In genomic region chr1:228989176-228989575, GRCh38 we compare ENCODE assay signal across 15 cellular contexts.
DNase-seq lines count a peak whose midpoint lies in the region; ATAC-seq and TF ChIP-seq lines count a peak whose summit lies in the region.
"Had no signal": no experiment of that assay in that cellular context is flagged by ENCODE, and none has a peak within 500 bp of the region (broad histone marks: within the 10 kb centered on the region; RNA-seq: fewer than 3 reads in every experiment).

No MANE protein-coding gene starts in this region.

- H2AK5ac ChIP-seq in neuronal stem cell (ENCODE audit: low read depth, low read length) = no peak overlapping the region

- intact Hi-C loops in body of pancreas (cut with DNase I) = no loop called here

- no peak for ATAC-seq in GM21619 (IDR thresholded peaks at IDR 0.05; ENCODE audit: unreplicated experiment)
- ATAC-seq in GM19463 (IDR thresholded peaks at IDR 0.05; ENCODE audit: unreplicated experiment) = no peak
- ATAC-seq in body of pancreas = no peak

- no peak overlapping the region for H2BK15ac ChIP-seq in neuronal stem cell (ENCODE audit: low read length)

- H3K36me3 ChIP-seq in neuronal stem cell (replicated peaks in 1 of 2; ENCODE audit: control insufficient read depth in 2 of 2, insufficient read depth in 2 of 2, low read length in 2 of 2) (no peaks in the 10 kb centered on the region), body of pancreas (replicated peaks in 1 of 2; ENCODE audit: insufficient read depth in 1 of 2, low read depth in 2 of 2) (no peaks in the 10 kb centered on the region)

- TF ChIP-seq CTCF in type B pancreatic cell (conservative IDR thresholded peaks at IDR 0.05) (no peak), body of pancreas (IDR thresholded peaks at IDR 0.05) (no peak)

- no peak overlapping the region for H3K23ac ChIP-seq in neuronal stem cell (ENCODE audit: low read depth, low read length, poor library complexity)

- no peaks in the 10 kb centered on the region for H3K9me3 Mint-ChIP-seq in type B pancreatic cell

- H2BK12ac ChIP-seq in neuronal stem cell (ENCODE audit: low read length) = no peak overlapping the region

- no peak overlapping the region for H2BK5ac ChIP-seq in neuronal stem cell (ENCODE audit: low read length)

- no CpG with 5 or more reads among the region's 9 CpGs for WGBS in neuronal stem cell (ENCODE audit: extremely low coverage in 2 of 2, insufficient read length in 2 of 2, insufficient replicate concordance in 1 of 2), 2 donors
- WGBS in body of pancreas, 2 donors = 87 to 93% methylated on average over 9 of the region's 9 CpGs

- DNase-seq in NCI-H1694 treated with DMSO at 0.1 percent for 48 hours (lab: John Stamatoyannopoulos, UW) (peak; percentile 68), NCI-H1694 (lab: John Stamatoyannopoulos, UW) (no peak), ecto neural progenitor cell (ENCODE audit: low spot score) (peak; percentile 28), neuronal stem cell (ENCODE audit: low spot score) (no peak), type B pancreatic cell (ENCODE audit: extremely low spot score, unreplicated experiment) (peak; percentile 32), body of pancreas (no peak)
- DNase-seq: HCEC 1CT; NCI-H1048; NCI-H2107; NCI-H526 treated with DMSO at 0.1 percent for 48 hours; NK-92 treated with Interleukin-12 subunit alpha and Interleukin-12 subunit beta, amount 100 ng/mL, for 24 hours had no signal

- H3K4ac ChIP-seq in neuronal stem cell (ENCODE audit: low read length) = no peak overlapping the region

- no peaks in the 10 kb centered on the region for H3K27me3 Mint-ChIP-seq in type B pancreatic cell

- no peaks in the 10 kb centered on the region for H3K79me1 ChIP-seq in neuronal stem cell (ENCODE audit: low read depth, low read length)

- no peak for TF ChIP-seq POLR2A in body of pancreas (IDR thresholded peaks at IDR 0.05)

- H3K27ac Mint-ChIP-seq in type B pancreatic cell = peak overlapping the region; percentile 1

- H3K4me3 Mint-ChIP-seq in type B pancreatic cell = no peak overlapping the region

- H2BK120ac ChIP-seq in neuronal stem cell (ENCODE audit: low read depth, low read length) = no peak overlapping the region

- peaks cover 0 to 17% of the 10 kb centered on the region in 2 donors for H3K4me1 ChIP-seq in neuronal stem cell (ENCODE audit: control insufficient read depth in 2 of 2, insufficient read depth in 1 of 2, low read depth in 1 of 2, low read length in 2 of 2)
- H3K4me1 ChIP-seq in body of pancreas = peaks cover 6% of the 10 kb centered on the region

- peaks cover 0 to 4% (median 0%) of the 10 kb centered on the region in 3 experiments for H3K27me3 ChIP-seq in neuronal stem cell (ENCODE audit: control insufficient read depth in 3 of 3, insufficient read depth in 3 of 3, low read depth in 1 of 3, low read length in 3 of 3)
- H3K27me3 ChIP-seq in body of pancreas = no peaks in the 10 kb centered on the region

- H3K18ac ChIP-seq in neuronal stem cell (ENCODE audit: low read length) = peak overlapping the region; percentile 49

- H3K9me3 ChIP-seq in neuronal stem cell (replicated peaks in 1 of 2; ENCODE audit: control insufficient read depth in 2 of 2, insufficient read depth in 1 of 2, low read depth in 1 of 2, low read length in 2 of 2) (no peaks in the 10 kb centered on the region), body of pancreas (no peaks in the 10 kb centered on the region)

- peaks cover 23% of the 10 kb centered on the region for H3K4me1 Mint-ChIP-seq in type B pancreatic cell (ENCODE audit: unreplicated experiment)

- H4K91ac ChIP-seq in neuronal stem cell (ENCODE audit: low read depth, low read length, poor library complexity) = no peak overlapping the region

- H3K9ac ChIP-seq in neuronal stem cell (ENCODE audit: low read depth, low read length, poor library complexity) = no peak overlapping the region

- H3K4me3 ChIP-seq in neuronal stem cell (ENCODE audit: low read length in 2 of 2) = no peak overlapping the region
- no peak overlapping the region for H3K4me3 ChIP-seq in body of pancreas

- H2AFZ ChIP-seq in neuronal stem cell (ENCODE audit: low read length) = no peak overlapping the region

- H3K14ac ChIP-seq in neuronal stem cell (ENCODE audit: low read length) = no peak overlapping the region

- no peaks in the 10 kb centered on the region for H3K36me3 Mint-ChIP-seq in type B pancreatic cell

- H4K8ac ChIP-seq in neuronal stem cell (ENCODE audit: low read depth, low read length) = no peak overlapping the region

- H3K4me2 ChIP-seq in neuronal stem cell (ENCODE audit: insufficient read depth, low read length, poor library complexity, severe bottlenecking) = no peak overlapping the region

- H3K27ac ChIP-seq in neuronal stem cell (replicated peaks; ENCODE audit: low read length) = no peak overlapping the region
- no peak overlapping the region for H3K27ac ChIP-seq in body of pancreas
- H3K27ac ChIP-seq: 22Rv1, RWPE1 had no signal

Comparison
In these comparisons a context has a peak if more than half of its experiments do, and no peak if none do; other contexts are left out.
1. DNase-seq: peak in NCI-H1694 treated with DMSO at 0.1 percent for 48 hours (single experiment), ecto neural progenitor cell (single experiment) and type B pancreatic cell (single experiment); none in NCI-H1694 (single experiment), neuronal stem cell (single experiment) and body of pancreas (0 of 4).